In genomic region chr22:36453855-36454378, GRCh38 we compare ENCODE assay signal across 1 cellular context.
TF ChIP-seq lines count a peak whose summit lies in the region.

No MANE protein-coding gene starts in this region.

TF ChIP-seq in K562, 482 proteins besides CTCF, POLR2A, EP300 and RAD21 (continued from another document):
- TF ChIP-seq HINFP (tag; conservative IDR thresholded peaks at IDR 0.05; ENCODE audit: low read depth) (no peak), THAP7 (CRISPR knock-in tag; IDR thresholded peaks at IDR 0.05) (no peak)
TF ChIP-seq in K562: peak in this region for 0.
